1 cellular context compared by ENCODE assay signal in the genomic region with DNA sequence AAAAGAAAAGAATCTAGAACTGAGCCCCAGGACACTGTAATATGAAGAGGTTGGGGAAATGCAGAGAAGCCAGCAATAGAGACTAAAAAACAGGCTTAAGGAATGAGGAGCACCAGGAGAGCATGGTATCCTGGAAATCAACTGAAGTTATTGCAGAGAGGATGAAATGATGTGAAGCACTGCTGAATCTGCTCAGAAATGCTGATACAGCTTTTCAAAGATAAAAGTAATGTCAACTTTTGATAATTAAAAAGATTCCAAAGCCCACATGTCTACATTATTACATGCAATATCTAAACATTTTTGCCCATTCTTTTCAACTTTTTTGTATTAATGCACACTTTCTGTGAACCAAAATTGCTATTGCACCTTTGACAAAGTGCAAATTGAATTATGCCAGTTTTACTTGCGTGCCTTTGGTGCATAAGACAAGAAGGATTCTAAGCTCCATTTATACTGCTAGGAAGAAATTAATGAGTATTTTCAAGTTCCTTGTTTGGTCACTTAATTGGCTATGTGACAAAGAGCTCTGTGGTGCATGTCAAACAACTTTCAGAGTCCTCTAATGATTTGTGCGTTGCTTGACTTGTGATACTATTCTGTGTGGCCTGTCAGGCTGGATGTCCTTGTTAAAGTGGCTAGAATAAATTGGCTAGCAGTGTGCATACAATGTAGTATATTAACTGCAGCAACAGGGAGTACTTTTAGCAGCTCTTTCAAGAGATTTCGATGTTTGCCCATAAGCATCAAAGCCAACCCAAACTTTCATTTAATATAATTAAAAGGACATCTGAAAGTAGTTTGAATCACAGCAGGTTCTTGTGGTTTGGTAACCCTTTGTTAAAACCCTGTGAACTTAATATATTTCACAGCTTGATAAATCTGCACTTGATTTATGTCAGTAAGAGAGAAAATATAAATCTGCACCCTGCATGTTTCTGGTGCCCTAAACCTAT.
TF ChIP-seq lines count a peak whose summit lies in the region.

No MANE protein-coding gene starts in this region.

TF ChIP-seq in GM12878, 131 proteins besides CTCF, POLR2A, EP300 and RAD21:
- TF ChIP-seq PKNOX1 (IDR thresholded peaks at IDR 0.05) (peak; percentile 42; the same call in 1 of the 2 replicates), CUX1 (IDR thresholded peaks at IDR 0.05; ENCODE audit: insufficient replicate concordance, low read depth, low read length) (no peak), ASH2L (IDR thresholded peaks at IDR 0.05; ENCODE audit: borderline replicate concordance, low read depth) (no peak), FOS (IDR thresholded peaks at IDR 0.05; ENCODE audit: borderline replicate concordance, extremely low read depth, insufficient read length) (no peak), ZNF24 (IDR thresholded peaks at IDR 0.05) (0 out of 2 replicates have a peak, but pooled peaks have one; percentile 4), MTA2 (IDR thresholded peaks at IDR 0.05; ENCODE audit: low read depth) (peak; percentile 99), KLF5 (IDR thresholded peaks at IDR 0.05; ENCODE audit: partially characterized antibody) (no peak), IKZF1 (conservative IDR thresholded peaks at IDR 0.05) (0 out of 2 replicates have a peak, but pooled peaks have one; percentile 24), NR2F1 (conservative IDR thresholded peaks at IDR 0.05) (peak; percentile 48; the same call in 1 of the 2 replicates), NRF1 (conservative IDR thresholded peaks at IDR 0.05; ENCODE audit: low read depth, low read length) (no peak), BCL11A (IDR thresholded peaks at IDR 0.05; ENCODE audit: low read depth, low read length) (peak; percentile 5; the same call in 1 of the 2 replicates), BRCA1 (IDR thresholded peaks at IDR 0.05; ENCODE audit: low read depth, low read length) (no peak), IKZF2 (IDR thresholded peaks at IDR 0.05) (peak in 1 of 2 experiments; percentile 28; a peak in 2 of 4 replicates), MEF2A (IDR thresholded peaks at IDR 0.05; ENCODE audit: insufficient read depth, low read depth, low read length) (no peak), HDAC6 (IDR thresholded peaks at IDR 0.05; ENCODE audit: unreplicated experiment) (no peak), DPF2 (IDR thresholded peaks at IDR 0.05) (peak; percentile 71), BMI1 (IDR thresholded peaks at IDR 0.05; ENCODE audit: borderline replicate concordance) (peak; percentile 68), RB1 (IDR thresholded peaks at IDR 0.05; ENCODE audit: borderline replicate concordance) (no peak), POU2F2 (IDR thresholded peaks at IDR 0.05; ENCODE audit: borderline replicate concordance, low read depth, low read length) (no peak)
- TF ChIP-seq, protein P1, sequence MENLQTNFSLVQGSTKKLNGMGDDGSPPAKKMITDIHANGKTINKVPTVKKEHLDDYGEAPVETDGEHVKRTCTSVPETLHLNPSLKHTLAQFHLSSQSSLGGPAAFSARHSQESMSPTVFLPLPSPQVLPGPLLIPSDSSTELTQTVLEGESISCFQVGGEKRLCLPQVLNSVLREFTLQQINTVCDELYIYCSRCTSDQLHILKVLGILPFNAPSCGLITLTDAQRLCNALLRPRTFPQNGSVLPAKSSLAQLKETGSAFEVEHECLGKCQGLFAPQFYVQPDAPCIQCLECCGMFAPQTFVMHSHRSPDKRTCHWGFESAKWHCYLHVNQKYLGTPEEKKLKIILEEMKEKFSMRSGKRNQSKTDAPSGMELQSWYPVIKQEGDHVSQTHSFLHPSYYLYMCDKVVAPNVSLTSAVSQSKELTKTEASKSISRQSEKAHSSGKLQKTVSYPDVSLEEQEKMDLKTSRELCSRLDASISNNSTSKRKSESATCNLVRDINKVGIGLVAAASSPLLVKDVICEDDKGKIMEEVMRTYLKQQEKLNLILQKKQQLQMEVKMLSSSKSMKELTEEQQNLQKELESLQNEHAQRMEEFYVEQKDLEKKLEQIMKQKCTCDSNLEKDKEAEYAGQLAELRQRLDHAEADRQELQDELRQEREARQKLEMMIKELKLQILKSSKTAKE (IDR thresholded peaks at IDR 0.05; ENCODE audit: low read depth, poor library complexity, severe bottlenecking) = no peak
